Comparison of ENCODE assay signal across 1 cellular context in the genomic region with DNA sequence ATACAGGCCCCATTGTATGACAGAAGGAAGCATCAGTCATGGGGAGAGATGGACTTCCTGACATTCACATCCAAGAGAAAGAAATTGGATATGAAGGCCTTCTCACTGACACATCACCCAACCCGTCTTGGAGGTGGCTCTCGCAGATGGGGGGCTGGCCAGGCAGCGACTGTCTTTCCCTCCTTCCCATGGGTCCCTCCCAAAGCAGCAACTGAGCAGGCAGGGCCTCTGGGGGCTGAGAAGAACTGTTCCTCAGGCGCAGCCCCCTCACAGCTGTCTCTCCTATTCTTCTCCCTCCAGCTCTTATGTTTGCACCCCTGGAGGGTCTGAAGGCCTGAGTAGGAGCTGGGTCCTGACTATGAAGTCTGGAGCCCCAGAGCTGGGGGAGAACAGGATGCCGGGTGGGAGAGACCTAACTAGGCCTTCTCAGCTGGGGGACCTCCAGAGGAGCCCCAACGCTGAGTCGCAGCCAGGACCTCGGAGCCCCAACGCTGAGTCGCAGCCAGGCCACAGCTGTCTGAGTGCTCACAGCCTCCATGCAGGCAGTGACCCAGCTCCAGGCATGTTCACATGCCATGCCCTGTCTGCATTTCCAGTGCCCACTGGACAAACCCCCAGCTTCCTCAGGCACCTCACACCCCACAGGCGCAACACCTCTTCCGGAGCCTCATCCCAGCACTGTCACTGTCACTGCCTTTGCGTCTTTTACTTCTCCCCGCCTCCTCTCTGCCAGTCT.
TF ChIP-seq lines count a peak whose summit lies in the region.

No MANE protein-coding gene starts in this region.

TF ChIP-seq in A549, 52 proteins besides CTCF, POLR2A, EP300 and RAD21:
- TF ChIP-seq, protein P1, sequence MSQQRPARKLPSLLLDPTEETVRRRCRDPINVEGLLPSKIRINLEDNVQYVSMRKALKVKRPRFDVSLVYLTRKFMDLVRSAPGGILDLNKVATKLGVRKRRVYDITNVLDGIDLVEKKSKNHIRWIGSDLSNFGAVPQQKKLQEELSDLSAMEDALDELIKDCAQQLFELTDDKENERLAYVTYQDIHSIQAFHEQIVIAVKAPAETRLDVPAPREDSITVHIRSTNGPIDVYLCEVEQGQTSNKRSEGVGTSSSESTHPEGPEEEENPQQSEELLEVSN (IDR thresholded peaks at IDR 0.05; ENCODE audit: borderline replicate concordance, low read depth): no peak
- TF ChIP-seq ZNF302 (CRISPR knock-in tag; IDR thresholded peaks at IDR 0.05) (no peak), JUN (IDR thresholded peaks at IDR 0.05) (no peak; a peak in 1 of 5 replicates), PHF8 (IDR thresholded peaks at IDR 0.05; ENCODE audit: borderline replicate concordance, low read depth) (no peak), MAZ (IDR thresholded peaks at IDR 0.05; ENCODE audit: borderline replicate concordance, low read depth, low read length) (no peak), CHD4 (IDR thresholded peaks at IDR 0.05; ENCODE audit: borderline replicate concordance) (no peak), JUNB (IDR thresholded peaks at IDR 0.05) (no peak), HOXB5 (CRISPR knock-in tag; IDR thresholded peaks at IDR 0.05) (no peak), FOXS1 (CRISPR knock-in tag; IDR thresholded peaks at IDR 0.05) (no peak), KDM1A (IDR thresholded peaks at IDR 0.05; ENCODE audit: low read depth) (no peak), GATA3 (IDR thresholded peaks at IDR 0.05; ENCODE audit: borderline replicate concordance) (no peak), POLR2AphosphoS2 (conservative IDR thresholded peaks at IDR 0.05; ENCODE audit: low read length) (no peak), HOXB13 (CRISPR knock-in tag; IDR thresholded peaks at IDR 0.05; ENCODE audit: low read depth) (no peak)
- TF ChIP-seq, protein P2, sequence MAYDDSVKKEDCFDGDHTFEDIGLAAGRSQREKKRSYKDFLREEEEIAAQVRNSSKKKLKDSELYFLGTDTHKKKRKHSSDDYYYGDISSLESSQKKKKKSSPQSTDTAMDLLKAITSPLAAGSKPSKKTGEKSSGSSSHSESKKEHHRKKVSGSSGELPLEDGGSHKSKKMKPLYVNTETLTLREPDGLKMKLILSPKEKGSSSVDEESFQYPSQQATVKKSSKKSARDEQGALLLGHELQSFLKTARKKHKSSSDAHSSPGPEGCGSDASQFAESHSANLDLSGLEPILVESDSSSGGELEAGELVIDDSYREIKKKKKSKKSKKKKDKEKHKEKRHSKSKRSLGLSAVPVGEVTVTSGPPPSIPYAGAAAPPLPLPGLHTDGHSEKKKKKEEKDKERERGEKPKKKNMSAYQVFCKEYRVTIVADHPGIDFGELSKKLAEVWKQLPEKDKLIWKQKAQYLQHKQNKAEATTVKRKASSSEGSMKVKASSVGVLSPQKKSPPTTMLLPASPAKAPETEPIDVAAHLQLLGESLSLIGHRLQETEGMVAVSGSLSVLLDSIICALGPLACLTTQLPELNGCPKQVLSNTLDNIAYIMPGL (CRISPR knock-in tag; IDR thresholded peaks at IDR 0.05; ENCODE audit: borderline replicate concordance): no peak
- TF ChIP-seq, protein P3, sequence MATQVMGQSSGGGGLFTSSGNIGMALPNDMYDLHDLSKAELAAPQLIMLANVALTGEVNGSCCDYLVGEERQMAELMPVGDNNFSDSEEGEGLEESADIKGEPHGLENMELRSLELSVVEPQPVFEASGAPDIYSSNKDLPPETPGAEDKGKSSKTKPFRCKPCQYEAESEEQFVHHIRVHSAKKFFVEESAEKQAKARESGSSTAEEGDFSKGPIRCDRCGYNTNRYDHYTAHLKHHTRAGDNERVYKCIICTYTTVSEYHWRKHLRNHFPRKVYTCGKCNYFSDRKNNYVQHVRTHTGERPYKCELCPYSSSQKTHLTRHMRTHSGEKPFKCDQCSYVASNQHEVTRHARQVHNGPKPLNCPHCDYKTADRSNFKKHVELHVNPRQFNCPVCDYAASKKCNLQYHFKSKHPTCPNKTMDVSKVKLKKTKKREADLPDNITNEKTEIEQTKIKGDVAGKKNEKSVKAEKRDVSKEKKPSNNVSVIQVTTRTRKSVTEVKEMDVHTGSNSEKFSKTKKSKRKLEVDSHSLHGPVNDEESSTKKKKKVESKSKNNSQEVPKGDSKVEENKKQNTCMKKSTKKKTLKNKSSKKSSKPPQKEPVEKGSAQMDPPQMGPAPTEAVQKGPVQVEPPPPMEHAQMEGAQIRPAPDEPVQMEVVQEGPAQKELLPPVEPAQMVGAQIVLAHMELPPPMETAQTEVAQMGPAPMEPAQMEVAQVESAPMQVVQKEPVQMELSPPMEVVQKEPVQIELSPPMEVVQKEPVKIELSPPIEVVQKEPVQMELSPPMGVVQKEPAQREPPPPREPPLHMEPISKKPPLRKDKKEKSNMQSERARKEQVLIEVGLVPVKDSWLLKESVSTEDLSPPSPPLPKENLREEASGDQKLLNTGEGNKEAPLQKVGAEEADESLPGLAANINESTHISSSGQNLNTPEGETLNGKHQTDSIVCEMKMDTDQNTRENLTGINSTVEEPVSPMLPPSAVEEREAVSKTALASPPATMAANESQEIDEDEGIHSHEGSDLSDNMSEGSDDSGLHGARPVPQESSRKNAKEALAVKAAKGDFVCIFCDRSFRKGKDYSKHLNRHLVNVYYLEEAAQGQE (IDR thresholded peaks at IDR 0.05): no peak
- TF ChIP-seq, protein P4, sequence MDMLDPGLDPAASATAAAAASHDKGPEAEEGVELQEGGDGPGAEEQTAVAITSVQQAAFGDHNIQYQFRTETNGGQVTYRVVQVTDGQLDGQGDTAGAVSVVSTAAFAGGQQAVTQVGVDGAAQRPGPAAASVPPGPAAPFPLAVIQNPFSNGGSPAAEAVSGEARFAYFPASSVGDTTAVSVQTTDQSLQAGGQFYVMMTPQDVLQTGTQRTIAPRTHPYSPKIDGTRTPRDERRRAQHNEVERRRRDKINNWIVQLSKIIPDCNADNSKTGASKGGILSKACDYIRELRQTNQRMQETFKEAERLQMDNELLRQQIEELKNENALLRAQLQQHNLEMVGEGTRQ (IDR thresholded peaks at IDR 0.05): no peak
